In genomic region chr6:149218471-149218870, GRCh38 we compare ENCODE assay signal across 23 cellular contexts.
DNase-seq lines count a peak whose midpoint lies in the region; ATAC-seq, FAIRE-seq and TF ChIP-seq lines count a peak whose summit lies in the region.
"Had no signal": no experiment of that assay in that cellular context is flagged by ENCODE, and none has a peak within 500 bp of the region (broad histone marks: within the 10 kb centered on the region; RNA-seq: fewer than 3 reads in every experiment).

No MANE protein-coding gene starts in this region.

- no peak for DNase-seq in activated T-cell treated with anti-CD3 and anti-CD28 coated beads, Interleukin-2, amount 50 U/mL, for 24 hours
- DNase-seq in activated T-cell treated with anti-CD3 and anti-CD28 coated beads, Interleukin-2, amount 50 U/mL, for 48 hours, result no peak
- DNase-seq in T-cell (no peak), GM12878 (ENCODE audit: low read depth, low spot score) (no peak), smooth muscle cell (lab: John Stamatoyannopoulos, UW; ENCODE audit: unreplicated experiment) (no peak), islet precursor cell (no peak)
- DNase-seq: activated B cell treated with CpG ODN at 0.5 μM for 24 hours; dermis blood vessel endothelial cell; immature natural killer cell; mucosa of descending colon; NCI-H1436; NCI-H524; small intestine; stimulated activated CD4-positive, alpha-beta T cell treated with anti-CD3 and anti-CD28 coated beads, Interleukin-4, amount 100 ng/mL, for 24 hours; T1000 had no signal

- H3K9me3 Mint-ChIP-seq in activated T-cell treated with anti-CD3 and anti-CD28 coated beads, Interleukin-2, amount 50 U/mL, for 24 hours, result no peaks in the 10 kb centered on the region
- peaks cover 0 to 5% (median 3%) of the 10 kb centered on the region in 3 donors for H3K9me3 Mint-ChIP-seq in T-cell
- H3K9me3 Mint-ChIP-seq: activated B cell treated with CpG ODN at 0.5 μM for 24 hours, IgD-negative memory B cell, immature natural killer cell had no signal

- H3K4me3 ChIP-seq in GM12878, result no peak overlapping the region
- H3K4me3 ChIP-seq in smooth muscle cell, result no peak overlapping the region
- H3K4me3 ChIP-seq: BLaER1 treated with 17β-estradiol and CSF1 and Interleukin-3, amounts not matched to agents 10 nM and 100 nM; mucosa of descending colon; SK-N-MC had no signal

- H3K4me2 ChIP-seq in GM12878 (ENCODE audit: control insufficient read depth, insufficient read depth) (no peak overlapping the region; the same call in 1 of the 2 replicates), smooth muscle cell (no peak overlapping the region)

- no peaks in the 10 kb centered on the region for H3K27me3 Mint-ChIP-seq in activated T-cell treated with anti-CD3 and anti-CD28 coated beads, Interleukin-2, amount 50 U/mL, for 24 hours
- no peaks in the 10 kb centered on the region for H3K27me3 Mint-ChIP-seq in T-cell
- H3K27me3 Mint-ChIP-seq: activated B cell treated with CpG ODN at 0.5 μM for 24 hours, IgD-negative memory B cell had no signal

- intact Hi-C loops in GM12878 (cut with micrococcal nuclease; ENCODE audit: unreplicated experiment), result no loop called here

- H3K9ac ChIP-seq in GM12878 (ENCODE audit: control insufficient read depth, insufficient read depth, low read length), result no peak overlapping the region
- H3K9ac ChIP-seq in smooth muscle cell (ENCODE audit: low read depth), result no peak overlapping the region
- H3K9ac ChIP-seq: BLaER1 treated with 17β-estradiol and CSF1 and Interleukin-3, amounts not matched to agents 10 nM and 100 nM had no signal

- peaks cover 24% of the 10 kb centered on the region for H3K4me1 ChIP-seq in GM12878 (ENCODE audit: control insufficient read depth, insufficient read depth, low read length)
- peaks cover 9% of the 10 kb centered on the region for H3K4me1 ChIP-seq in smooth muscle cell (ENCODE audit: low read depth)

- TF ChIP-seq CTCF in GM12878 (IDR thresholded peaks at IDR 0.05 in 2 of 3, conservative IDR thresholded peaks at IDR 0.05 in 1 of 3; ENCODE audit: control insufficient read depth in 2 of 3, extremely low read depth in 1 of 3, insufficient read depth in 1 of 3, low read depth in 3 of 3, low read length in 3 of 3) (no peak), smooth muscle cell (IDR thresholded peaks at IDR 0.05; ENCODE audit: borderline replicate concordance, insufficient read depth, poor library complexity, severe bottlenecking) (no peak)

- H3K36me3 ChIP-seq in GM12878 (ENCODE audit: control insufficient read depth in 2 of 2, insufficient read depth in 2 of 2, low read length in 1 of 2), result no peaks in the 10 kb centered on the region
- H3K36me3 ChIP-seq in smooth muscle cell (ENCODE audit: low read depth), result no peaks in the 10 kb centered on the region
- H3K36me3 ChIP-seq: BLaER1 treated with 17β-estradiol and CSF1 and Interleukin-3, amounts not matched to agents 10 nM and 100 nM had no signal

- no peak overlapping the region for H3K27ac ChIP-seq in GM12878 (ENCODE audit: control insufficient read depth, insufficient read depth)
- no peak overlapping the region for H3K27ac ChIP-seq in smooth muscle cell (ENCODE audit: low read depth)
- H3K27ac ChIP-seq: BLaER1 treated with 17β-estradiol and CSF1 and Interleukin-3, amounts not matched to agents 10 nM and 100 nM; epithelial cell of prostate; SK-N-MC had no signal

- no peak overlapping the region for H3K4me3 Mint-ChIP-seq in activated T-cell treated with anti-CD3 and anti-CD28 coated beads, Interleukin-2, amount 50 U/mL, for 24 hours
- H3K4me3 Mint-ChIP-seq in T-cell, result no peak overlapping the region
- H3K4me3 Mint-ChIP-seq: activated B cell treated with CpG ODN at 0.5 μM for 24 hours, IgD-negative memory B cell, immature natural killer cell had no signal

- H3F3A ChIP-seq in smooth muscle cell (ENCODE audit: low read depth), result no peaks in the 10 kb centered on the region

- no peak for TF ChIP-seq RAD21 in GM12878 (IDR thresholded peaks at IDR 0.05; ENCODE audit: insufficient read depth, low read depth, low read length)

- in situ Hi-C loops in GM12878 (cut with MboI), result no loop called here

- no TSS peak for BruUV-seq in GM12878 (replicated peaks; lab: Mats Ljungman, UMichigan)

- peaks cover 33% of the 10 kb centered on the region for H3K4me1 Mint-ChIP-seq in activated T-cell treated with anti-CD3 and anti-CD28 coated beads, Interleukin-2, amount 50 U/mL, for 24 hours (ENCODE audit: low read depth)
- peaks cover 21 to 34% (median 21%) of the 10 kb centered on the region in 3 donors for H3K4me1 Mint-ChIP-seq in T-cell
- H3K4me1 Mint-ChIP-seq: activated B cell treated with CpG ODN at 0.5 μM for 24 hours, immature natural killer cell had no signal

- peak overlapping the region; percentile 27 for H3K27ac Mint-ChIP-seq in activated T-cell treated with anti-CD3 and anti-CD28 coated beads, Interleukin-2, amount 50 U/mL, for 24 hours
- H3K27ac Mint-ChIP-seq in T-cell, result peak overlapping the region; percentile 59 to 61
- H3K27ac Mint-ChIP-seq: activated B cell treated with CpG ODN at 0.5 μM for 24 hours, IgD-negative memory B cell, immature natural killer cell had no signal

- TF ChIP-seq EP300 in GM12878 (IDR thresholded peaks at IDR 0.05; ENCODE audit: borderline replicate concordance in 1 of 2, control insufficient read depth in 1 of 2, low read depth in 2 of 2, low read length in 2 of 2), result no peak

- RAD21 ChIA-PET in GM12878 (lab: Charles Lee; ENCODE audit: unreplicated experiment), result interaction anchor here (0.7 to 3.8 kb wide), 4 partner anchors 13 to 173 kb away, joined by 3 to 16 read pairs (median 4); no protein-coding TSS in a partner anchor

- H3K27me3 ChIP-seq in GM12878 (replicated peaks in 1 of 2; ENCODE audit: control insufficient read depth in 2 of 2, insufficient read depth in 2 of 2, low read length in 1 of 2) (no peaks in the 10 kb centered on the region), smooth muscle cell (ENCODE audit: low read depth) (no peaks in the 10 kb centered on the region)
- H3K27me3 ChIP-seq: BLaER1 treated with 17β-estradiol and CSF1 and Interleukin-3, amounts not matched to agents 10 nM and 100 nM had no signal

- CTCF ChIA-PET in T-cell (lab: Charles Lee) (no interaction called here), GM12878 (lab: Yijun Ruan, JAX) (interaction anchor here (0.6 to 1.4 kb wide), 4 partner anchors 13 to 517 kb away, joined by 3 to 4 read pairs (median 4); no protein-coding TSS in a partner anchor)

- H3K79me2 ChIP-seq in GM12878 (ENCODE audit: control insufficient read depth, insufficient read depth, low read length), result no peaks in the 10 kb centered on the region
- H3K79me2 ChIP-seq in smooth muscle cell (ENCODE audit: low read depth), result no peaks in the 10 kb centered on the region

- FAIRE-seq in GM12878 (lab: Jason Lieb, UNC), result no peak
- FAIRE-seq: bronchial epithelial cell, small intestine, urothelium cell line had no signal

- H2AFZ ChIP-seq in GM12878 (ENCODE audit: control insufficient read depth, low read depth, low read length) (no peak overlapping the region; the same call in 1 of the 2 replicates), smooth muscle cell (ENCODE audit: low read depth) (peak overlapping the region; percentile 0)

- H3K9me3 ChIP-seq in GM12878 (replicated peaks; ENCODE audit: control insufficient read depth, insufficient read depth, low read length) (no peaks in the 10 kb centered on the region), smooth muscle cell (replicated peaks; ENCODE audit: low read depth) (no peaks in the 10 kb centered on the region)
- H3K9me3 ChIP-seq: BLaER1 treated with 17β-estradiol and CSF1 and Interleukin-3, amounts not matched to agents 10 nM and 100 nM; mucosa of descending colon had no signal

- SMC1A ChIA-PET in GM12878 (lab: Charles Lee; ENCODE audit: uncharacterized antibody, unreplicated experiment), result interaction anchor here (1.4 to 11.2 kb wide), 5 partner anchors 13 to 117 kb away, joined by 3 to 116 read pairs (median 14); no protein-coding TSS in a partner anchor

- H4K20me1 ChIP-seq in GM12878 (ENCODE audit: control insufficient read depth, insufficient read depth) (no peaks in the 10 kb centered on the region), smooth muscle cell (ENCODE audit: low read depth) (no peaks in the 10 kb centered on the region)
- H4K20me1 ChIP-seq: BLaER1 treated with 17β-estradiol and CSF1 and Interleukin-3, amounts not matched to agents 10 nM and 100 nM had no signal

- POLR2A ChIA-PET in T-cell (lab: Charles Lee), result interaction anchor here in 1 of 2 donors (1.3 kb wide), 1 partner anchor 20 kb away, joined by 6 read pairs; no protein-coding TSS in a partner anchor
- POLR2A ChIA-PET in GM12878 (lab: Charles Lee), result interaction anchor here (0.8 kb wide), 1 partner anchor 12 kb away, joined by 3 read pairs; no protein-coding TSS in a partner anchor

- no peak for ATAC-seq in T-cell (replicated peaks in 1 of 4)
- ATAC-seq in GM12878, result peak; percentile 45
- no peak for ATAC-seq in HG03159 (IDR thresholded peaks at IDR 0.05; ENCODE audit: unreplicated experiment)
- ATAC-seq in HG02642 (IDR thresholded peaks at IDR 0.05; ENCODE audit: poor library complexity, unreplicated experiment), result no peak
- ATAC-seq: mucosa of descending colon had no signal

- no peaks in the 10 kb centered on the region for H3K36me3 Mint-ChIP-seq in activated T-cell treated with anti-CD3 and anti-CD28 coated beads, Interleukin-2, amount 50 U/mL, for 24 hours (ENCODE audit: low read depth)
- H3K36me3 Mint-ChIP-seq in T-cell, result peaks cover 17% of the 10 kb centered on the region
- H3K36me3 Mint-ChIP-seq: IgD-negative memory B cell, immature natural killer cell had no signal

- TF ChIP-seq POLR2A in GM12878 (IDR thresholded peaks at IDR 0.05; ENCODE audit: low read depth, low read length), result no peak

TF ChIP-seq in GM12878, 131 proteins besides CTCF, POLR2A, EP300 and RAD21 (continues in another document):
- TF ChIP-seq NBN (IDR thresholded peaks at IDR 0.05) (0 out of 2 replicates have a peak, but pooled peaks have one; percentile 18), NFXL1 (IDR thresholded peaks at IDR 0.05; ENCODE audit: borderline replicate concordance) (no peak), CREB1 (IDR thresholded peaks at IDR 0.05; ENCODE audit: low read depth) (no peak), PAX5 (IDR thresholded peaks at IDR 0.05; ENCODE audit: borderline replicate concordance, low read depth, low read length) (no peak), RB1 (IDR thresholded peaks at IDR 0.05; ENCODE audit: borderline replicate concordance) (no peak), YBX1 (IDR thresholded peaks at IDR 0.05) (no peak), SMAD1 (IDR thresholded peaks at IDR 0.05; ENCODE audit: low read depth, partially characterized antibody) (no peak), IKZF2 (IDR thresholded peaks at IDR 0.05) (peak in 1 of 2 experiments; percentile 17; a peak in 1 of 4 replicates), E2F4 (IDR thresholded peaks at IDR 0.05; ENCODE audit: low read depth, low read length) (no peak)
